In the genomic region with DNA sequence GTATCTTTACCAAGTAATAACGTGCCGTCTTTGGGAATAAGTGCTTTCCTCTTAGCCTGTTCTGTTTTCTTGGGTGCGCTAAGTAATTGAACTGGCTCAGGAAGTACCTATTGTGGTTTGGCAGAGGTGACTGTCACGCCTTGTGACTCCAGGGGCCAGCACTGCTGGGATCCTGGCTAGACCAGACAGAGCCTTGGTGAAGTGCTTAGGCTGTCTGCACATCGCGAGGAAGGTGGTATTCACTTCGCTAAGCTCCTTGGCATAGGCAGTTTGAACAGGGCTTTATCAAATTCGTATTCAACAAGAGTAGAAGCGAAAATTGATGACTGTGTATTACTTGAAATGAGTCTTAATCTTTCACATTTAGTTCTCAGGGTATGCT, we compare ENCODE assay signal across 8 cellular contexts. TPM values are rescaled to one million over a fixed set of nuclear protein-coding genes. Genes with fewer than 3 reads are reported as not detected.
A peak's percentile ranks its signal among the peaks of the same experiment; 100 is the strongest.
DNase-seq lines count a peak whose midpoint lies in the region; ATAC-seq and TF ChIP-seq lines count a peak whose summit lies in the region.

No MANE protein-coding gene starts in this region.

- DNase-seq in GM13976 (ENCODE audit: low spot score): peak; percentile 39
- DNase-seq in T-cell: peak in 20 of 34 experiments; percentile 24 to 52 (median 36)
- no peak for DNase-seq in fibroblast of villous mesenchyme (ENCODE audit: low read depth)
- DNase-seq in KG1 (lab: John Stamatoyannopoulos, UW): no peak
- no peak for DNase-seq in islet precursor cell
- DNase-seq in COLO829 (ENCODE audit: low spot score): no peak
- DNase-seq in SK-N-DZ (ENCODE audit: low spot score): no peak

- H3K27ac Mint-ChIP-seq in T-cell: peak overlapping the region; percentile 96 to 98

- in situ Hi-C loops in GM13976 (cut with MboI; ENCODE audit: low sequenced_read_pairs, unreplicated experiment): loop anchor here (10.0 kb wide), 1 partner anchor 61 kb away; no protein-coding TSS in a partner anchor

- H3K27me3 Mint-ChIP-seq in T-cell: no peaks in the 10 kb centered on the region

- CTCF ChIA-PET in T-cell (lab: Charles Lee): interaction anchor here (0.7 to 1.0 kb wide), 2 partner anchors 14 to 113 kb away, joined by 3 read pairs; no protein-coding TSS in a partner anchor

- no peaks in the 10 kb centered on the region for H3K9me3 Mint-ChIP-seq in T-cell

- POLR2A ChIA-PET in T-cell (lab: Charles Lee): interaction anchor here in 1 of 2 donors (0.5 kb wide), 1 partner anchor 110 kb away, joined by 3 read pairs; no protein-coding TSS in a partner anchor

- H3K4me3 Mint-ChIP-seq in T-cell: peak overlapping the region; percentile 88 to 93 (median 88)

- TF ChIP-seq CTCF in GM13976 (IDR thresholded peaks at IDR 0.05; ENCODE audit: borderline replicate concordance, control extremely low read depth, extremely low read depth, insufficient read depth, missing control alignments) (no peak), fibroblast of villous mesenchyme (IDR thresholded peaks at IDR 0.05; ENCODE audit: insufficient read depth, low read depth, low read length) (no peak)

- H3K4me1 Mint-ChIP-seq in T-cell: peaks cover 59 to 94% (median 89%) of the 10 kb centered on the region in 3 donors

- peak overlapping the region; percentile 13 for H3K4me3 ChIP-seq in fibroblast of villous mesenchyme (ENCODE audit: low read depth, low read length)

- ATAC-seq in HG02623 (IDR thresholded peaks at IDR 0.05; ENCODE audit: unreplicated experiment) (peak; percentile 32), T-cell (replicated peaks in 1 of 4) (peak; percentile 54 to 69 (median 66))

- peaks cover 63% of the 10 kb centered on the region for H3K36me3 Mint-ChIP-seq in T-cell

RNA-seq across cellular contexts. Expression of a gene that starts 17.6 kb away (rescaled TPM):
- total RNA-seq in T-cell (100 to 1,000 TPM in 1 of 5 donors, 10 to 100 TPM in 4; 21.9 to 108 (median 30.6) TPM), fibroblast of villous mesenchyme (29.6 and 39.7 TPM in 2 replicates)
- not detected in 2 replicates for polyA plus RNA-seq in SK-N-DZ (2014; cell fraction: cytosol; rRNA removed)
- not detected in 2 replicates for polyA plus RNA-seq in SK-N-DZ (2014; cell fraction: nucleus; rRNA removed)

Comparison
In these comparisons a context has a peak if more than half of its experiments do, and no peak if none do; other contexts are left out.
1. DNase-seq: peak in GM13976 (single experiment) and T-cell (20 of 34); none in fibroblast of villous mesenchyme (single experiment), KG1 (single experiment), islet precursor cell (single experiment), COLO829 (single experiment) and SK-N-DZ (single experiment).